Comparison of ENCODE assay signal across 1 cellular context in genomic region chr18:34225218-34225553, GRCh38.
TF ChIP-seq lines count a peak whose summit lies in the region.

No MANE protein-coding gene starts in this region.

TF ChIP-seq in HepG2, 621 proteins besides CTCF, POLR2A, EP300 and RAD21 (continued from another document):
- TF ChIP-seq ONECUT2 (CRISPR knock-in tag; IDR thresholded peaks at IDR 0.05) (no peak), ZNF280B (CRISPR knock-in tag; IDR thresholded peaks at IDR 0.05; ENCODE audit: borderline replicate concordance) (no peak), REXO4 (CRISPR knock-in tag; IDR thresholded peaks at IDR 0.05; ENCODE audit: borderline replicate concordance) (no peak), HMGXB4 (CRISPR knock-in tag; IDR thresholded peaks at IDR 0.05; ENCODE audit: borderline replicate concordance in 1 of 2, low read depth in 1 of 2) (no peak), ARNT (IDR thresholded peaks at IDR 0.05) (no peak), ZNF629 (CRISPR knock-in tag; conservative IDR thresholded peaks at IDR 0.05) (no peak), ZFP36L2 (CRISPR knock-in tag; IDR thresholded peaks at IDR 0.05) (no peak)
